10 cellular contexts compared by ENCODE assay signal in genomic region chr11:96189351-96189750, GRCh38.
A peak's percentile ranks its signal among the peaks of the same experiment; 100 is the strongest.
DNase-seq lines count a peak whose midpoint lies in the region; ATAC-seq lines count a peak whose summit lies in the region.
"Had no signal": no experiment of that assay in that cellular context is flagged by ENCODE, and none has a peak within 500 bp of the region (broad histone marks: within the 10 kb centered on the region; RNA-seq: fewer than 3 reads in every experiment).

No MANE protein-coding gene starts in this region.

- POLR2A ChIA-PET in activated CD8-positive, alpha-beta T cell treated with anti-CD3 and anti-CD28 coated beads, Interleukin-2, amount 10 ng/mL, durations not matched to agents 7 days and 5 days (lab: Charles Lee): interaction anchor here (1.1 to 1.8 kb wide), 3 partner anchors 27 to 152 kb away, joined by 3 to 4 read pairs (median 3); no protein-coding TSS in a partner anchor

- DNase-seq in stimulated activated naive CD8-positive, alpha-beta T cell treated with anti-CD3 and anti-CD28 coated beads, Interleukin-15, Interleukin-2, amounts not matched to agents 100 U/mL and 50 U/mL, for 24 hours: no peak
- no peak for DNase-seq in activated CD8-positive, alpha-beta T cell treated with anti-CD3 and anti-CD28 coated beads, Interleukin-2, amount 10 ng/mL, durations not matched to agents 7 days and 5 days
- DNase-seq in GM19238 (ENCODE audit: insufficient read length, low spot score): no peak
- DNase-seq in DMS153 treated with DMSO at 0.1 percent for 48 hours (lab: John Stamatoyannopoulos, UW; ENCODE audit: unreplicated experiment): no peak
- no peak for DNase-seq in SKM-1 treated with dmso at 0.1 percent for 144 hours (lab: John Stamatoyannopoulos, UW; ENCODE audit: unreplicated experiment)
- no peak for DNase-seq in NCI-H2171 treated with DMSO at 0.1 percent for 48 hours (lab: John Stamatoyannopoulos, UW)
- DNase-seq: activated CD4-positive, alpha-beta T cell treated with anti-CD3 and anti-CD28 coated beads, Interleukin-2, amount 50 U/mL, for 1 hour; MG63 had no signal

- no peak for ATAC-seq in stimulated activated naive CD8-positive, alpha-beta T cell treated with anti-CD3 and anti-CD28 coated beads, Interleukin-15, Interleukin-2, amounts not matched to agents 100 U/mL and 50 U/mL, for 24 hours
- ATAC-seq in HG03060 (IDR thresholded peaks at IDR 0.05; ENCODE audit: low read depth, unreplicated experiment): peak; percentile 23
- no peak for ATAC-seq in activated CD8-positive, alpha-beta T cell treated with anti-CD3 and anti-CD28 coated beads, Interleukin-2, amount 10 ng/mL, durations not matched to agents 7 days and 5 days

- H3K27me3 Mint-ChIP-seq in stimulated activated naive CD8-positive, alpha-beta T cell treated with anti-CD3 and anti-CD28 coated beads, Interleukin-15, Interleukin-2, amounts not matched to agents 100 ng/mL and 50 ng/mL, for 24 hours: peaks cover 3% of the 10 kb centered on the region
- no peaks in the 10 kb centered on the region for H3K27me3 Mint-ChIP-seq in activated CD8-positive, alpha-beta T cell treated with anti-CD3 and anti-CD28 coated beads, Interleukin-2, amount 10 ng/mL, durations not matched to agents 7 days and 5 days (ENCODE audit: low read depth)

- peak overlapping the region; percentile 99 for H3K27ac Mint-ChIP-seq in stimulated activated naive CD8-positive, alpha-beta T cell treated with anti-CD3 and anti-CD28 coated beads, Interleukin-15, Interleukin-2, amounts not matched to agents 100 ng/mL and 50 ng/mL, for 24 hours
- H3K27ac Mint-ChIP-seq in activated CD8-positive, alpha-beta T cell treated with anti-CD3 and anti-CD28 coated beads, Interleukin-2, amount 10 ng/mL, durations not matched to agents 7 days and 5 days: peak overlapping the region; percentile 31

- peaks cover 21% of the 10 kb centered on the region for H3K36me3 Mint-ChIP-seq in stimulated activated naive CD8-positive, alpha-beta T cell treated with anti-CD3 and anti-CD28 coated beads, Interleukin-15, Interleukin-2, amounts not matched to agents 100 ng/mL and 50 ng/mL, for 24 hours (ENCODE audit: low read depth)
- H3K36me3 Mint-ChIP-seq in activated CD8-positive, alpha-beta T cell treated with anti-CD3 and anti-CD28 coated beads, Interleukin-2, amount 10 ng/mL, durations not matched to agents 7 days and 5 days (ENCODE audit: low read depth): peaks cover 28% of the 10 kb centered on the region

- CTCF ChIA-PET in activated CD8-positive, alpha-beta T cell treated with anti-CD3 and anti-CD28 coated beads, Interleukin-2, amount 10 ng/mL, durations not matched to agents 7 days and 5 days (lab: Charles Lee): interaction anchor here (0.6 to 4.1 kb wide), 10 partner anchors 11 to 200 kb away, joined by 3 to 24 read pairs (median 4); partner anchors contain the start of genes CCDC82, JRKL and MAML2

- H3K4me1 Mint-ChIP-seq in stimulated activated naive CD8-positive, alpha-beta T cell treated with anti-CD3 and anti-CD28 coated beads, Interleukin-15, Interleukin-2, amounts not matched to agents 100 ng/mL and 50 ng/mL, for 24 hours (ENCODE audit: low read depth): peaks cover 92% of the 10 kb centered on the region
- peaks cover 47% of the 10 kb centered on the region for H3K4me1 Mint-ChIP-seq in activated CD8-positive, alpha-beta T cell treated with anti-CD3 and anti-CD28 coated beads, Interleukin-2, amount 10 ng/mL, durations not matched to agents 7 days and 5 days (ENCODE audit: low read depth)

- no peaks in the 10 kb centered on the region for H3K9me3 Mint-ChIP-seq in stimulated activated naive CD8-positive, alpha-beta T cell treated with anti-CD3 and anti-CD28 coated beads, Interleukin-15, Interleukin-2, amounts not matched to agents 100 ng/mL and 50 ng/mL, for 24 hours
- peaks cover 5% of the 10 kb centered on the region for H3K9me3 Mint-ChIP-seq in activated CD8-positive, alpha-beta T cell treated with anti-CD3 and anti-CD28 coated beads, Interleukin-2, amount 10 ng/mL, durations not matched to agents 7 days and 5 days (ENCODE audit: insufficient read depth)

- peak overlapping the region; percentile 80 for H3K4me3 Mint-ChIP-seq in stimulated activated naive CD8-positive, alpha-beta T cell treated with anti-CD3 and anti-CD28 coated beads, Interleukin-15, Interleukin-2, amounts not matched to agents 100 ng/mL and 50 ng/mL, for 24 hours
- no peak overlapping the region for H3K4me3 Mint-ChIP-seq in activated CD8-positive, alpha-beta T cell treated with anti-CD3 and anti-CD28 coated beads, Interleukin-2, amount 10 ng/mL, durations not matched to agents 7 days and 5 days
